ENCODE assay signal across 6 cellular contexts in genomic region chr10:73174148-73174925, GRCh38.
"Had no signal": no experiment of that assay in that cellular context is flagged by ENCODE, and none has a peak within 500 bp of the region (broad histone marks: within the 10 kb centered on the region; RNA-seq: fewer than 3 reads in every experiment).

No MANE protein-coding gene starts in this region.

- H3K4me1 Mint-ChIP-seq: H9 had no signal

- DNase-seq: GM23248, GOT3, H9, HCEC 1CT, IMR-90, KBM-7 had no signal

- H3K4me3 Mint-ChIP-seq: H9 had no signal

- H3K27ac Mint-ChIP-seq: H9 had no signal

- H3K9me3 Mint-ChIP-seq: H9 had no signal
